In genomic region chr16:1890701-1891035, GRCh38 we compare ENCODE assay signal across 29 cellular contexts. TPM values are rescaled to one million over a fixed set of nuclear protein-coding genes. Genes with fewer than 3 reads are reported as not detected.
DNase-seq lines count a peak whose midpoint lies in the region; ATAC-seq, FAIRE-seq and TF ChIP-seq lines count a peak whose summit lies in the region.
"Had no signal": no experiment of that assay in that cellular context is flagged by ENCODE, and none has a peak within 500 bp of the region (broad histone marks: within the 10 kb centered on the region; RNA-seq: fewer than 3 reads in every experiment).

No MANE protein-coding gene starts in this region.

- DNase-seq in A549 (ENCODE audit: low read depth in 1 of 2, low spot score in 1 of 2) (no peak), DMS53 treated with DMSO at 0.1 percent for 48 hours (lab: John Stamatoyannopoulos, UW; ENCODE audit: unreplicated experiment) (peak; percentile 59), NCI-H2029 treated with DMSO at 0.1 percent for 48 hours (lab: John Stamatoyannopoulos, UW) (peak; percentile 48), SK-N-DZ (ENCODE audit: low spot score) (peak; percentile 42), NCI-H1048 (lab: John Stamatoyannopoulos, UW) (no peak), Peyer's patch (no peak), 8988T (no peak)
- DNase-seq: activated B cell treated with CpG ODN at 0.5 μM for 24 hours, anterior cingulate cortex, C1 segment of cervical spinal cord, endodermal cell, esophagus squamous epithelium, gastrocnemius medialis, hippocampal formation, IMR-90, natural killer cell, NCI-H1694 treated with DMSO at 0.1 percent for 48 hours, substantia nigra, SW 1271, uterus had no signal

- no peak for TF ChIP-seq RAD21 in A549 (conservative IDR thresholded peaks at IDR 0.05 in 1 of 2, IDR thresholded peaks at IDR 0.05 in 1 of 2)

- WGBS in A549 (ENCODE audit: missing lambda C conversion rate) = 39% methylated on average over 4 of the region's 4 CpGs

- H3K9me3 ChIP-seq in A549 (no peaks in the 10 kb centered on the region), Peyer's patch (no peaks in the 10 kb centered on the region)
- H3K9me3 ChIP-seq: esophagus squamous epithelium, gastrocnemius medialis, right atrium auricular region, uterus had no signal

- peak overlapping the region; percentile 38; the same call in 2 of the 3 replicates for H3K4me2 ChIP-seq in A549

- TF ChIP-seq CTCF in A549 (IDR thresholded peaks at IDR 0.05) (no peak), Peyer's patch (IDR thresholded peaks at IDR 0.05) (no peak)

- no peaks in the 10 kb centered on the region for H3K36me3 ChIP-seq in Peyer's patch
- H3K36me3 ChIP-seq: cardiac muscle cell, esophagus squamous epithelium, gastrocnemius medialis, right atrium auricular region, uterus had no signal

- POLR2A ChIA-PET in A549 (lab: Yijun Ruan, JAX) = no interaction called here

- H3K4me1 ChIP-seq in A549 (0 out of 3 replicates have a peak, but pooled peaks cover 6% of the 10 kb centered on the region), Peyer's patch (no peaks in the 10 kb centered on the region)
- H3K4me1 ChIP-seq: gastrocnemius medialis, right atrium auricular region, uterus had no signal

- ATAC-seq in A549 = no peak
- no peak for ATAC-seq in HG02678 (IDR thresholded peaks at IDR 0.05; ENCODE audit: unreplicated experiment)
- ATAC-seq: gastrocnemius medialis, HCT116, natural killer cell had no signal

- H3K27ac ChIP-seq in A549 (no peak overlapping the region), Peyer's patch (no peak overlapping the region)
- H3K27ac ChIP-seq: cardiac muscle cell, esophagus squamous epithelium, gastrocnemius medialis, right atrium auricular region, uterus had no signal

- H3K27me3 ChIP-seq in Peyer's patch = no peaks in the 10 kb centered on the region
- H3K27me3 ChIP-seq: right atrium auricular region, uterus had no signal

- TF ChIP-seq EP300 in A549 (IDR thresholded peaks at IDR 0.05) = no peak

- no peak for FAIRE-seq in A549 (lab: Jason Lieb, UNC)
- FAIRE-seq: islet of Langerhans had no signal

- H3K4me3 ChIP-seq in A549 = no peak overlapping the region
- no peak overlapping the region for H3K4me3 ChIP-seq in Peyer's patch
- H3K4me3 ChIP-seq: cardiac muscle cell, esophagus squamous epithelium, gastrocnemius medialis, right atrium auricular region, uterus had no signal

- no peak for TF ChIP-seq POLR2A in A549 (IDR thresholded peaks at IDR 0.05; ENCODE audit: low read length)
- no peak for TF ChIP-seq POLR2A in Peyer's patch (IDR thresholded peaks at IDR 0.05)

- CTCF ChIA-PET in A549 (lab: Yijun Ruan, JAX) = interaction anchor here (1.0 to 2.8 kb wide), 3 partner anchors 10 to 39 kb away, joined by 3 to 9 read pairs (median 6); no protein-coding TSS in a partner anchor

TF ChIP-seq in A549, 52 proteins besides CTCF, POLR2A, EP300 and RAD21:
- TF ChIP-seq REST (IDR thresholded peaks at IDR 0.05) (no peak), ZSCAN20 (CRISPR knock-in tag; IDR thresholded peaks at IDR 0.05) (no peak), NFE2L2 (conservative IDR thresholded peaks at IDR 0.05; ENCODE audit: low read length) (no peak), MAX (IDR thresholded peaks at IDR 0.05) (no peak), CHD2 (IDR thresholded peaks at IDR 0.05; ENCODE audit: low read length, partially characterized antibody) (no peak), KDM5A (IDR thresholded peaks at IDR 0.05) (no peak), GATA3 (IDR thresholded peaks at IDR 0.05; ENCODE audit: borderline replicate concordance) (no peak), TP53 (CRISPR knock-in tag; IDR thresholded peaks at IDR 0.05) (no peak), HOXB13 (CRISPR knock-in tag; IDR thresholded peaks at IDR 0.05; ENCODE audit: low read depth) (no peak)
- TF ChIP-seq, protein P1, sequence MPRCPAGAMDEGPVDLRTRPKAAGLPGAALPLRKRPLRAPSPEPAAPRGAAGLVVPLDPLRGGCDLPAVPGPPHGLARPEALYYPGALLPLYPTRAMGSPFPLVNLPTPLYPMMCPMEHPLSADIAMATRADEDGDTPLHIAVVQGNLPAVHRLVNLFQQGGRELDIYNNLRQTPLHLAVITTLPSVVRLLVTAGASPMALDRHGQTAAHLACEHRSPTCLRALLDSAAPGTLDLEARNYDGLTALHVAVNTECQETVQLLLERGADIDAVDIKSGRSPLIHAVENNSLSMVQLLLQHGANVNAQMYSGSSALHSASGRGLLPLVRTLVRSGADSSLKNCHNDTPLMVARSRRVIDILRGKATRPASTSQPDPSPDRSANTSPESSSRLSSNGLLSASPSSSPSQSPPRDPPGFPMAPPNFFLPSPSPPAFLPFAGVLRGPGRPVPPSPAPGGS (IDR thresholded peaks at IDR 0.05) = no peak

RNA-seq across cellular contexts. Expression of gene MEIOB, which starts 18.7 kb away (rescaled TPM):
- polyA plus RNA-seq in A549 (2011; rRNA removed) (7.5 and 9.1 TPM in 2 replicates), A549 (2017; fragmentation: RNase III; extraction: RNeasy Plus Mini Kit Qiagen cat#74134 plus additional on column Dnase treatment) (2.9 to 3.5 TPM (median 2.9 TPM) in 3 replicates)
- 2.7 and 2.9 TPM in 2 replicates for polyA plus RNA-seq in A549 (2012; cell fraction: cytosol; rRNA removed)
- 2.9 and 3.3 TPM in 2 replicates for polyA plus RNA-seq in A549 (2012; cell fraction: nucleus; rRNA removed)
- polyA minus RNA-seq in A549 (2011; rRNA and poly(A)+ RNA removed) = 0.99 and 2.3 TPM in 2 replicates
- polyA plus RNA-seq in SK-N-DZ (2014; cell fraction: cytosol; rRNA removed) = 0.07 and 0.19 TPM in 2 replicates
- 0.10 and 0.43 TPM in 2 replicates for polyA plus RNA-seq in SK-N-DZ (2014; cell fraction: nucleus; rRNA removed)
- not detected for total RNA-seq in Peyer's patch
- total RNA-seq: activated B cell treated with CpG ODN at 0.5 μM for 24 hours; activated T-helper 1 cell treated with anti-CD3 and anti-CD28 coated beads, Interleukin-12 subunit alpha, Interleukin-12 subunit beta, Interleukin-2, Interleukin-4 antibody, amounts not matched to agents 30 ng/mL and 10 ng/mL and 1 ng/mL, durations not matched to agents 14 hours and 24 hours and 36 hours; endodermal cell; gastrocnemius medialis; IMR-90; natural killer cell; right atrium auricular region had no signal
- polyA plus RNA-seq: cardiac muscle cell had no signal

RNA-seq across cellular contexts. Expression of gene HS3ST6, which starts 27.5 kb away (rescaled TPM):
- 1.1 and 1.5 TPM in 2 replicates for polyA plus RNA-seq in A549 (2011; rRNA removed)
- polyA plus RNA-seq in A549 (2012; cell fraction: cytosol; rRNA removed) = 2.5 and 4.5 TPM in 2 replicates
- polyA plus RNA-seq in A549 (2012; cell fraction: nucleus; rRNA removed) = 2.5 and 3.9 TPM in 2 replicates
- polyA plus RNA-seq in A549 (2017; fragmentation: RNase III; extraction: RNeasy Plus Mini Kit Qiagen cat#74134 plus additional on column Dnase treatment) = 1.4 to 2.6 TPM (median 2.0 TPM) in 3 replicates
- polyA minus RNA-seq in A549 (2011; rRNA and poly(A)+ RNA removed) = 0.87 and 1.1 TPM in 2 replicates
- not detected in 2 replicates for polyA plus RNA-seq in SK-N-DZ (2014; cell fraction: cytosol; rRNA removed)
- not detected in 2 replicates for polyA plus RNA-seq in SK-N-DZ (2014; cell fraction: nucleus; rRNA removed)
- not detected for total RNA-seq in Peyer's patch
- total RNA-seq: activated B cell treated with CpG ODN at 0.5 μM for 24 hours; activated T-helper 1 cell treated with anti-CD3 and anti-CD28 coated beads, Interleukin-12 subunit alpha, Interleukin-12 subunit beta, Interleukin-2, Interleukin-4 antibody, amounts not matched to agents 30 ng/mL and 10 ng/mL and 1 ng/mL, durations not matched to agents 14 hours and 24 hours and 36 hours; cardiac muscle cell; endodermal cell; gastrocnemius medialis; IMR-90; liver; natural killer cell; osteocyte; right atrium auricular region; uterus had no signal
- polyA plus RNA-seq: AG04450, cardiac muscle cell, IMR-90, liver had no signal

RNA-seq across cellular contexts. Expression of gene MSRB1, which starts 52.3 kb away (rescaled TPM):
- polyA plus RNA-seq in A549 (2011; rRNA removed) (27.7 and 34.4 TPM in 2 replicates), A549 (2017; fragmentation: RNase III; extraction: RNeasy Plus Mini Kit Qiagen cat#74134 plus additional on column Dnase treatment) (27.7 to 38.4 TPM (median 37.5 TPM) in 3 replicates)
- 51.1 and 64.6 TPM in 2 replicates for polyA plus RNA-seq in A549 (2012; cell fraction: cytosol; rRNA removed)
- polyA plus RNA-seq in A549 (2012; cell fraction: nucleus; rRNA removed) = 29.5 and 30.9 TPM in 2 replicates
- polyA minus RNA-seq in A549 (2011; rRNA and poly(A)+ RNA removed) = 34.1 and 35.5 TPM in 2 replicates
- polyA plus RNA-seq in SK-N-DZ (2014; cell fraction: cytosol; rRNA removed) = 7.4 and 16.8 TPM in 2 replicates
- 4.1 and 9.1 TPM in 2 replicates for polyA plus RNA-seq in SK-N-DZ (2014; cell fraction: nucleus; rRNA removed)
- total RNA-seq in Peyer's patch = 10 to 100 TPM; 17.3 to 46.6 (median 38.3) TPM

Comparison
In these comparisons a context has a peak if more than half of its experiments do, and no peak if none do; other contexts are left out.
1. DNase-seq: peak in DMS53 treated with DMSO at 0.1 percent for 48 hours (single experiment), NCI-H2029 treated with DMSO at 0.1 percent for 48 hours (single experiment) and SK-N-DZ (single experiment); none in A549 (0 of 2), NCI-H1048 (single experiment), Peyer's patch (0 of 3) and 8988T (single experiment).